ENCODE assay signal across 17 cellular contexts in the genomic region with DNA sequence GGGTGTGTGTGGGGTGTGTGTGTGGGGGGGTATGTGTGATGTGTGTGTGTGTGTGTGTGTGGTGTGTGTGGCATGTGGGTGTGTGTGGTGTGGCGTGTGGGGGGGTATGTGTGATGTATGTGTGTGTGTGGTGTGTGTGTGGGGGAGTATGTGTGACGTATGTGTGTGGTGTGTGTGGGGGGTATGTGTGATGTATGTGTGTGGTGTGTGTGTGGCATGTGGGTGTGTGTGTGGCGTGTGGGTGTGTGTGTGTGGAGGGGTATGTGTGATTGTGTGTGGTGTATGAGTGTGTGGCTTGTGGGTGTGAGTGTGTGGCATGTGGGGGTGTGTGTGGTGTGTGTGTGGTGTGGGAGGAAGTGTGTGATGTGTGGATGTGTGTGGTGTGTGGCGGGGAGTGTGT.
DNase-seq lines count a peak whose midpoint lies in the region; ATAC-seq, FAIRE-seq and TF ChIP-seq lines count a peak whose summit lies in the region.
"Had no signal": no experiment of that assay in that cellular context is flagged by ENCODE, and none has a peak within 500 bp of the region (broad histone marks: within the 10 kb centered on the region; RNA-seq: fewer than 3 reads in every experiment).

No MANE protein-coding gene starts in this region.

- peaks cover 0 to 3% of the 10 kb centered on the region in 2 experiments for H4K20me1 ChIP-seq in H1 (replicated peaks in 1 of 2; ENCODE audit: control insufficient read depth in 1 of 2, insufficient read depth in 2 of 2, low read length in 2 of 2)

- H3K23me2 ChIP-seq in H1 (ENCODE audit: low read depth, low read length): peaks cover 6% of the 10 kb centered on the region; the same call in 1 of the 2 replicates

- H3K9ac ChIP-seq in ES-I3 (ENCODE audit: low read depth, low read length) (peak overlapping the region; percentile 49; the same call in 1 of the 2 replicates), H1 (replicated peaks in 1 of 4; ENCODE audit: extremely low read depth in 1 of 4, low read depth in 3 of 4, low read length in 3 of 4) (no peak overlapping the region)

- no peak for TF ChIP-seq RAD21 in H1 (IDR thresholded peaks at IDR 0.05 in 1 of 2, conservative IDR thresholded peaks at IDR 0.05 in 1 of 2; ENCODE audit: low read depth in 2 of 2, low read length in 2 of 2)

- no peak overlapping the region for H2BK120ac ChIP-seq in H1 (replicated peaks; ENCODE audit: low read depth, low read length)

- no peak overlapping the region; the same call in 1 of the 2 replicates for H4K8ac ChIP-seq in H1 (ENCODE audit: extremely low read depth, insufficient read depth, low read length)

- TF ChIP-seq CTCF in H1 (IDR thresholded peaks at IDR 0.05; ENCODE audit: control extremely low read depth in 1 of 3, insufficient read depth in 1 of 3, low read depth in 1 of 3, low read length in 3 of 3): no peak

- DNase-seq in HTR-8/SVneo (ENCODE audit: insufficient read length, low spot score) (no peak), H1 (ENCODE audit: low read depth in 1 of 2, low spot score in 2 of 2) (no peak), urothelium cell line (ENCODE audit: low spot score) (no peak), NCI-H748 (lab: John Stamatoyannopoulos, UW; ENCODE audit: unreplicated experiment) (no peak)
- no peak for DNase-seq in activated effector memory CD4-positive, alpha-beta T cell treated with anti-CD3 and anti-CD28 coated beads, Interleukin-2, amount 50 U/mL, for 16 hours
- DNase-seq: ACHN; BE2C; C1 segment of cervical spinal cord; Caco-2; CD4-positive, CD25-positive, alpha-beta regulatory T cell; DMS153; DMS79; GF-D8 had no signal

- H2AFZ ChIP-seq in H1 (ENCODE audit: low read length): no peak overlapping the region

- H3K4me1 ChIP-seq in ES-I3 (ENCODE audit: insufficient read depth, low read length) (no peaks in the 10 kb centered on the region; the same call in 1 of the 2 replicates), H1 (replicated peaks in 1 of 4; ENCODE audit: control insufficient read depth in 3 of 4, insufficient read depth in 4 of 4, low read length in 3 of 4) (peaks cover 0 to 12% (median under 1%) of the 10 kb centered on the region in 4 experiments; a peak in 3 of 7 replicates)
- H3K4me1 ChIP-seq: HAP-1 had no signal

- peak overlapping the region; percentile 88; the same call in 1 of the 2 replicates for H2BK15ac ChIP-seq in H1 (ENCODE audit: low read length)

- 0 out of 2 replicates have a peak overlapping the region, but pooled peaks have one; percentile 61 for H2BK20ac ChIP-seq in H1 (ENCODE audit: low read length)

- H4K91ac ChIP-seq in H1 (replicated peaks; ENCODE audit: insufficient read length, low read length): peak overlapping the region; percentile 28

- peak overlapping the region; percentile 80; the same call in 1 of the 2 replicates for H2BK12ac ChIP-seq in H1 (ENCODE audit: low read depth, low read length)

- H3K14ac ChIP-seq in H1 (ENCODE audit: insufficient read length): no peak overlapping the region

- CTCF ChIA-PET in H1 (lab: Charles Lee; ENCODE audit: partially characterized antibody): interaction anchor here (1.2 kb wide), 1 partner anchor 235 kb away, joined by 4 read pairs; no protein-coding TSS in a partner anchor

- peak overlapping the region; percentile 44; the same call in 1 of the 2 replicates for H2BK5ac ChIP-seq in H1 (ENCODE audit: low read depth, low read length)

- WGBS in H1 (ENCODE audit: extremely low coverage in 1 of 2, insufficient coverage in 1 of 2, insufficient read length in 1 of 2, insufficient replicate concordance in 2 of 2, low coverage in 1 of 2, low lambda C conversion rate in 2 of 2, missing lambda C conversion rate in 1 of 2), 2 experiments: 88% methylated on average over 2 of the region's 4 CpGs; no CpG with 5 or more reads in 1 of the 2 experiments

- no peak overlapping the region for H3K4me3 ChIP-seq in H1 (ENCODE audit: extremely low read depth in 1 of 4, insufficient read depth in 2 of 4, low read depth in 3 of 4, low read length in 4 of 4)
- H3K4me3 ChIP-seq: HAP-1 had no signal

- no peak for ATAC-seq in HG02884 (IDR thresholded peaks at IDR 0.05; ENCODE audit: unreplicated experiment)

- peak; percentile 99 for FAIRE-seq in HTR-8/SVneo (lab: Jason Lieb, UNC)
- no peak for FAIRE-seq in H1 (lab: Jason Lieb, UNC)
- peak; percentile 99 for FAIRE-seq in urothelium cell line (lab: Jason Lieb, UNC)
- FAIRE-seq: D721Med had no signal

- no peak overlapping the region for H4K5ac ChIP-seq in H1 (ENCODE audit: insufficient read length, low read depth, low read length)

- H3K36me3 ChIP-seq in ES-I3 (ENCODE audit: insufficient read depth, low read length) (no peaks in the 10 kb centered on the region), H1 (ENCODE audit: control insufficient read depth in 2 of 4, insufficient read depth in 4 of 4, low read length in 3 of 4) (no peaks in the 10 kb centered on the region)
- H3K36me3 ChIP-seq: BE2C, HAP-1 had no signal

- H3K79me1 ChIP-seq in H1 (ENCODE audit: low read depth, low read length): no peaks in the 10 kb centered on the region

- H3K4ac ChIP-seq in H1 (replicated peaks; ENCODE audit: insufficient read length, low read depth, low read length): no peak overlapping the region

- TF ChIP-seq POLR2A in H1 (IDR thresholded peaks at IDR 0.05; ENCODE audit: control extremely low read depth in 1 of 2, low read depth in 2 of 2, low read length in 2 of 2): no peak

- H3K9me3 ChIP-seq in ES-I3 (ENCODE audit: control insufficient read depth, insufficient read depth, low read length): no peaks in the 10 kb centered on the region
- H3K9me3 ChIP-seq in H1 (ENCODE audit: insufficient read depth in 2 of 2, low read depth in 1 of 2, low read length in 1 of 2): no peaks in the 10 kb centered on the region
- H3K9me3 ChIP-seq: BE2C, Caco-2, HAP-1 had no signal

- POLR2A ChIA-PET in H1 (lab: Charles Lee; ENCODE audit: partially characterized antibody): no interaction called here

- peak overlapping the region; percentile 85 for H3K56ac ChIP-seq in H1 (replicated peaks; ENCODE audit: insufficient read length, low read depth, low read length)

- H3K4me2 ChIP-seq in H1 (ENCODE audit: insufficient read depth in 1 of 2, low read depth in 2 of 2, low read length in 2 of 2): no peak overlapping the region

- no peaks in the 10 kb centered on the region for H3K79me2 ChIP-seq in H1 (ENCODE audit: control insufficient read depth in 1 of 2, insufficient read depth in 2 of 2, low read length in 2 of 2)

- TF ChIP-seq EP300 in H1 (IDR thresholded peaks at IDR 0.05; ENCODE audit: borderline replicate concordance in 1 of 2, low read depth in 2 of 2, low read length in 2 of 2): no peak

- no peaks in the 10 kb centered on the region for H3K27me3 ChIP-seq in H1 (replicated peaks in 1 of 4; ENCODE audit: control insufficient read depth in 3 of 4, extremely low read depth in 1 of 4, insufficient read depth in 3 of 4, low read length in 3 of 4)
- H3K27me3 ChIP-seq: BE2C had no signal

- H3K18ac ChIP-seq in H1 (ENCODE audit: extremely low read depth, low read length): no peak overlapping the region; the same call in 1 of the 2 replicates

- H3K27ac ChIP-seq in H1 (ENCODE audit: low read depth, low read length): no peak overlapping the region

- H2AK5ac ChIP-seq in H1 (ENCODE audit: low read depth, low read length): no peak overlapping the region

- H3K23ac ChIP-seq in H1 (ENCODE audit: insufficient read length): no peak overlapping the region

TF ChIP-seq in H1, 55 proteins besides CTCF, POLR2A, EP300 and RAD21:
- no peak for TF ChIP-seq EGR1 (IDR thresholded peaks at IDR 0.05; ENCODE audit: borderline replicate concordance, low read depth, low read length)
- no peak for TF ChIP-seq RXRA (IDR thresholded peaks at IDR 0.05; ENCODE audit: insufficient read depth, low read depth, low read length)
- TF ChIP-seq TBP (IDR thresholded peaks at IDR 0.05; ENCODE audit: low read depth, low read length): no peak
- TF ChIP-seq RBBP5 (IDR thresholded peaks at IDR 0.05; ENCODE audit: borderline replicate concordance, low read depth, low read length): no peak
